Comparison of ENCODE assay signal across 1 cellular context in genomic region chr3:42803800-42804112, GRCh38.
TF ChIP-seq lines count a peak whose summit lies in the region.

No MANE protein-coding gene starts in this region.

TF ChIP-seq in H1, 55 proteins besides CTCF, POLR2A, EP300 and RAD21:
- no peak for TF ChIP-seq GABPA (IDR thresholded peaks at IDR 0.05; ENCODE audit: borderline replicate concordance, insufficient read depth, low read length)
- peak; percentile 48 for TF ChIP-seq KDM4A (IDR thresholded peaks at IDR 0.05; ENCODE audit: low read depth, low read length, severe bottlenecking)
- TF ChIP-seq RBBP5 (IDR thresholded peaks at IDR 0.05; ENCODE audit: borderline replicate concordance, low read depth, low read length), result peak; percentile 29; the same call in 1 of the 2 replicates
